17 cellular contexts compared by ENCODE assay signal in the genomic region with DNA sequence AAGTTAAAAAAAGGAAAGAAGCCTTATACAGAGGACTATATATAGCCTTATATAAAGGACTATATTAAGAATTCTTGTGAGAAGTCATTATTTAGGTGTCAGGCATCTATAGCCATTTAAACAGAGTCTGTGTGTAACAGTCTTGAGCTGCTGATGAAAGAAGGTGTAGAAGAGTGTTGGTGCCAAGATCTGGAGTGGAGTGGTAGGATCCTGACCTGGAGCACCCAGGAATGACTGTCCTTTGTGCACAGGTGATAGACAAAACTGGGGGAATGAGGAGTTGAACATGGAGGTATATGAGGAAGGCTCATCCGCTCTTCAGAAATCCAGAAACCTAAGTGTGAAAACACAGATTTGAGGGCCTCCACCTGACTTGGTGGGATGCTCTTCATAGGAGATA.
A peak's percentile ranks its signal among the peaks of the same experiment; 100 is the strongest.
DNase-seq lines count a peak whose midpoint lies in the region; ATAC-seq and TF ChIP-seq lines count a peak whose summit lies in the region.
"Had no signal": no experiment of that assay in that cellular context is flagged by ENCODE, and none has a peak within 500 bp of the region (broad histone marks: within the 10 kb centered on the region; RNA-seq: fewer than 3 reads in every experiment).

No MANE protein-coding gene starts in this region.

- dilution Hi-C loops in mammary epithelial cell (cut with HindIII; ENCODE audit: low sequenced_read_pairs), result no loop called here

- TF ChIP-seq CTCF in GM23338 (conservative IDR thresholded peaks at IDR 0.05; ENCODE audit: low read depth in 2 of 2), result no peak
- TF ChIP-seq CTCF in mammary epithelial cell (conservative IDR thresholded peaks at IDR 0.05 in 1 of 2, IDR thresholded peaks at IDR 0.05 in 1 of 2; ENCODE audit: extremely low read depth in 1 of 2, insufficient read depth in 1 of 2, low read depth in 1 of 2, low read length in 2 of 2), result no peak
- no peak for TF ChIP-seq CTCF in foreskin keratinocyte (conservative IDR thresholded peaks at IDR 0.05)
- no peak for TF ChIP-seq CTCF in ascending aorta (IDR thresholded peaks at IDR 0.05)

- intact Hi-C loops in mammary epithelial cell (cut with micrococcal nuclease) (no loop called here), ascending aorta (cut with DNase I) (no loop called here)

- H3K4me2 ChIP-seq in GM23338, result no peak overlapping the region
- H3K4me2 ChIP-seq in mammary epithelial cell (ENCODE audit: insufficient read depth, low read depth, low read length), result no peak overlapping the region

- H3K79me2 ChIP-seq in GM23338 (replicated peaks; ENCODE audit: insufficient read depth), result no peaks in the 10 kb centered on the region
- H3K79me2 ChIP-seq in mammary epithelial cell (ENCODE audit: insufficient read depth, low read length), result no peaks in the 10 kb centered on the region

- no peak overlapping the region for H3K27ac ChIP-seq in GM23338 (ENCODE audit: low read depth)
- H3K27ac ChIP-seq in mammary epithelial cell (ENCODE audit: insufficient read depth, low read depth, low read length), result no peak overlapping the region
- H3K27ac ChIP-seq in foreskin keratinocyte, result no peak overlapping the region
- H3K27ac ChIP-seq in SJCRH30, result no peak overlapping the region
- H3K27ac ChIP-seq in ascending aorta, result no peak overlapping the region
- H3K27ac ChIP-seq: 22Rv1, HL-60 had no signal

- in situ Hi-C loops in mammary epithelial cell (cut with MboI; ENCODE audit: low sequenced_read_pairs in 2 of 2), result no loop called here

- BruUV-seq in mammary epithelial cell (replicated peaks; lab: Mats Ljungman, UMichigan), result no TSS peak

- no peaks in the 10 kb centered on the region; the same call in 2 of the 3 replicates for H3K4me1 Mint-ChIP-seq in GM23338
- H3K4me1 Mint-ChIP-seq: CD14-positive monocyte had no signal

- H3K9me2 ChIP-seq in GM23338 (ENCODE audit: insufficient read depth), result no peaks in the 10 kb centered on the region

- no peaks in the 10 kb centered on the region for H3K36me3 Mint-ChIP-seq in GM23338 (ENCODE audit: low read depth)
- H3K36me3 Mint-ChIP-seq: CD14-positive monocyte; CD8-positive, alpha-beta T cell had no signal

- H4K20me1 ChIP-seq in GM23338 (replicated peaks; ENCODE audit: insufficient read depth) (no peaks in the 10 kb centered on the region), mammary epithelial cell (ENCODE audit: insufficient read depth, low read length) (no peaks in the 10 kb centered on the region)

- no peak overlapping the region for H3K9ac ChIP-seq in mammary epithelial cell (ENCODE audit: insufficient read depth, low read length)

- H3K4me1 ChIP-seq in GM23338 (ENCODE audit: insufficient read depth) (no peaks in the 10 kb centered on the region), mammary epithelial cell (ENCODE audit: insufficient read depth, low read length) (no peaks in the 10 kb centered on the region), foreskin keratinocyte (no peaks in the 10 kb centered on the region), SJCRH30 (peaks cover 5% of the 10 kb centered on the region; the same call in 1 of the 2 replicates), ascending aorta (no peaks in the 10 kb centered on the region)

- H3K36me3 ChIP-seq in GM23338 (ENCODE audit: insufficient read depth) (peaks cover 3% of the 10 kb centered on the region; the same call in 1 of the 2 replicates), mammary epithelial cell (ENCODE audit: insufficient read depth, low read length) (no peaks in the 10 kb centered on the region), SJCRH30 (no peaks in the 10 kb centered on the region), ascending aorta (no peaks in the 10 kb centered on the region)

- H2AFZ ChIP-seq in GM23338, result no peak overlapping the region
- no peak overlapping the region for H2AFZ ChIP-seq in mammary epithelial cell (ENCODE audit: low read depth, low read length)

- WGBS in mammary epithelial cell (ENCODE audit: low coverage, missing lambda C conversion rate), result 90% methylated on average over 1 of the region's 1 CpG

- ATAC-seq in GM23338 (no peak; the same call in 2 of the 3 replicates), foreskin keratinocyte (peak; percentile 11)
- ATAC-seq: CD8-positive, alpha-beta T cell; HCT116 had no signal

- H3K4me3 Mint-ChIP-seq in GM23338, result no peak overlapping the region
- H3K4me3 Mint-ChIP-seq: CD14-positive monocyte; CD8-positive, alpha-beta T cell had no signal

- no peaks in the 10 kb centered on the region for H3K27me3 Mint-ChIP-seq in GM23338 (ENCODE audit: insufficient read depth, low read depth, poor library complexity)

- H3F3A ChIP-seq in GM23338 (replicated peaks; ENCODE audit: low read depth), result no peaks in the 10 kb centered on the region

- H3K9me3 Mint-ChIP-seq in GM23338, result no peaks in the 10 kb centered on the region
- H3K9me3 Mint-ChIP-seq: CD8-positive, alpha-beta T cell had no signal

- H3K27me3 ChIP-seq in GM23338 (ENCODE audit: insufficient read depth) (no peaks in the 10 kb centered on the region), mammary epithelial cell (ENCODE audit: insufficient read depth, low read length) (no peaks in the 10 kb centered on the region), foreskin keratinocyte (no peaks in the 10 kb centered on the region), SJCRH30 (no peaks in the 10 kb centered on the region), ascending aorta (no peaks in the 10 kb centered on the region)

- peak; percentile 4 for DNase-seq in DMS53 (lab: John Stamatoyannopoulos, UW)
- DNase-seq in DMS53 treated with DMSO at 0.1 percent for 48 hours (lab: John Stamatoyannopoulos, UW; ENCODE audit: unreplicated experiment), result no peak
- peak; percentile 16 for DNase-seq in GM23338 (ENCODE audit: low spot score)
- DNase-seq in mammary epithelial cell, result peak; percentile 5
- no peak for DNase-seq in foreskin keratinocyte
- no peak for DNase-seq in SJCRH30
- DNase-seq in HUDEP-2 (lab: John Stamatoyannopoulos, UW; ENCODE audit: unreplicated experiment in 76 of 76), result no peak
- no peak for DNase-seq in ascending aorta (ENCODE audit: low spot score in 2 of 2)
- DNase-seq: CD8-positive, alpha-beta T cell; COR-L47; DMS153; GF-D8; IMR-90 had no signal

- no peaks in the 10 kb centered on the region for H3K9me3 ChIP-seq in mammary epithelial cell (replicated peaks; ENCODE audit: insufficient read depth, low read length)
- no peaks in the 10 kb centered on the region for H3K9me3 ChIP-seq in SJCRH30 (replicated peaks)
- no peaks in the 10 kb centered on the region for H3K9me3 ChIP-seq in ascending aorta

- CTCF ChIA-PET in mammary epithelial cell (lab: Charles Lee; ENCODE audit: low non-redundant PET), result no interaction called here

- H3K4me3 ChIP-seq in GM23338, result no peak overlapping the region
- no peak overlapping the region for H3K4me3 ChIP-seq in mammary epithelial cell (replicated peaks in 1 of 3; ENCODE audit: insufficient read depth in 1 of 3, low read depth in 2 of 3, low read length in 3 of 3)
- no peak overlapping the region for H3K4me3 ChIP-seq in SJCRH30
- H3K4me3 ChIP-seq in ascending aorta, result no peak overlapping the region

- no peak overlapping the region for H3K27ac Mint-ChIP-seq in GM23338
- H3K27ac Mint-ChIP-seq: CD14-positive monocyte; CD8-positive, alpha-beta T cell had no signal

TF ChIP-seq in GM23338, 12 proteins besides CTCF, POLR2A, EP300 and RAD21 (continues in another document):
- TF ChIP-seq EZH2 (IDR thresholded peaks at IDR 0.05; ENCODE audit: low read depth, unreplicated experiment) (no peak), JUNB (IDR thresholded peaks at IDR 0.05; ENCODE audit: unreplicated experiment) (no peak), ZNF114 (CRISPR knock-in tag; IDR thresholded peaks at IDR 0.05) (no peak)
- TF ChIP-seq, protein P1, sequence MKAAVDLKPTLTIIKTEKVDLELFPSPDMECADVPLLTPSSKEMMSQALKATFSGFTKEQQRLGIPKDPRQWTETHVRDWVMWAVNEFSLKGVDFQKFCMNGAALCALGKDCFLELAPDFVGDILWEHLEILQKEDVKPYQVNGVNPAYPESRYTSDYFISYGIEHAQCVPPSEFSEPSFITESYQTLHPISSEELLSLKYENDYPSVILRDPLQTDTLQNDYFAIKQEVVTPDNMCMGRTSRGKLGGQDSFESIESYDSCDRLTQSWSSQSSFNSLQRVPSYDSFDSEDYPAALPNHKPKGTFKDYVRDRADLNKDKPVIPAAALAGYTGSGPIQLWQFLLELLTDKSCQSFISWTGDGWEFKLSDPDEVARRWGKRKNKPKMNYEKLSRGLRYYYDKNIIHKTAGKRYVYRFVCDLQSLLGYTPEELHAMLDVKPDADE (IDR thresholded peaks at IDR 0.05), result no peak

Comparison
In these comparisons a context has a peak if more than half of its experiments do, and no peak if none do; other contexts are left out.
1. DNase-seq: peak in DMS53 (single experiment), GM23338 (single experiment) and mammary epithelial cell (single experiment); none in DMS53 treated with DMSO at 0.1 percent for 48 hours (single experiment), foreskin keratinocyte (0 of 2), SJCRH30 (0 of 2), HUDEP-2 (0 of 76) and ascending aorta (0 of 2).